Comparison of ENCODE assay signal across 9 cellular contexts in the genomic region with DNA sequence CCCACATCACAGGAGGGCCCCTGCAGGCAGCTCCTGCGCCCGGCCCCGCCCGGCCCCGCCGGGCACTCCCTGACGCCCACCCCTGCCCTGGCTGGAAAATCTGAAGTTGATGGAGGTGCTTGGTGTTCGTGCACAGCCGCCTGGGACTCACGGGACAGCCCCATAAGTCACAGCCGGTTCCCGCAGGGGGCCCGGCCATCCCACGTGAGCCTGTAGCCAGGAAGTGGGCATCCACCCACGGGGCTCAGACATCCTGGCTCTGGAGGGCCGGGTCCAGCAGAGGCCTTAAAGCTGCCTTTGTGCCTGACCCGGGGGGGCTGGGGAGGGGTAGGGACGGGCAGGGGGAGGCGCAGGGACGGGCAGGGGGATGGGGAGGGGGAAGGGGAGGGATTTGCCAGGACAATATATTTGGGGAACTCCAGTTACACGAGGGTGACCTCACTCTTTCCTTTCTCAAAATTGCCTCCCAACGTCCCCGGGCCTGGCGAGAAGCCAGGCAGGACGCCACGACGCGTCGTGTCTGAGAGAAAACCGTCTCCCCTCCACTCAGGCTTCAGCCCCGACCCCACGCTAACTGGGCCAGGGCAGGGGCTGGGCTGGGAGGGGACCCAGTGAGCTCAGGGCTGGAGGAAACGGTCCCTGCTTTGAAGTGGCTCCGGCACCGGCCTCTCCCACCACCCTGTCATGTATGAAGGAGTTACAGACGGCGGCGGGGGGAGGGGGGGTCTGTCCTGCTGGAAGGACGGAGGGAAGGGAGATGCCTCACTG.
DNase-seq lines count a peak whose midpoint lies in the region; ATAC-seq and TF ChIP-seq lines count a peak whose summit lies in the region.
"Had no signal": no experiment of that assay in that cellular context is flagged by ENCODE, and none has a peak within 500 bp of the region (broad histone marks: within the 10 kb centered on the region; RNA-seq: fewer than 3 reads in every experiment).

No MANE protein-coding gene starts in this region.

- POLR2A ChIA-PET in OCI-LY7 (lab: Charles Lee), result no interaction called here

- H3K4me3 Mint-ChIP-seq in activated naive CD4-positive, alpha-beta T cell treated with anti-CD3 and anti-CD28 coated beads, Interleukin-2, amount 50 U/mL, for 24 hours, result peak overlapping the region; percentile 55

- ATAC-seq in Right ventricle myocardium superior (ENCODE audit: poor library complexity) (peak; percentile 15), HG03378 (IDR thresholded peaks at IDR 0.05; ENCODE audit: unreplicated experiment) (no peak)
- ATAC-seq: A549 had no signal

- intact Hi-C loops in Right ventricle myocardium superior (cut with DNase I), result no loop called here
- intact Hi-C loops in cardiac septum (cut with DNase I), result no loop called here
- intact Hi-C loops in OCI-LY7 (cut with micrococcal nuclease; ENCODE audit: unreplicated experiment), result no loop called here

- peak overlapping the region; percentile 43 for H3K9ac ChIP-seq in mesenchymal stem cell (ENCODE audit: low read length)

- peak overlapping the region; percentile 42 to 48 for H3K4ac ChIP-seq in mesenchymal stem cell (ENCODE audit: low read depth in 1 of 2, low read length in 2 of 2)

- H3K9me3 Mint-ChIP-seq in activated naive CD4-positive, alpha-beta T cell treated with anti-CD3 and anti-CD28 coated beads, Interleukin-2, amount 50 U/mL, for 24 hours, result peaks cover 4% of the 10 kb centered on the region

- H3K23ac ChIP-seq in mesenchymal stem cell (ENCODE audit: low read length in 2 of 2), result no peak overlapping the region

- H3K4me2 ChIP-seq in mesenchymal stem cell (ENCODE audit: low read length, poor library complexity, severe bottlenecking) (no peak overlapping the region), OCI-LY7 (ENCODE audit: low read length) (no peak overlapping the region)
- H3K4me2 ChIP-seq: A549 had no signal

- no peaks in the 10 kb centered on the region for H3K9me2 ChIP-seq in OCI-LY7 (ENCODE audit: insufficient read depth, low read length)

- no peak for TF ChIP-seq CTCF in OCI-LY7 (conservative IDR thresholded peaks at IDR 0.05; ENCODE audit: low read length)

- H3K79me1 ChIP-seq in mesenchymal stem cell (replicated peaks; ENCODE audit: low read length, poor library complexity, severe bottlenecking), result no peaks in the 10 kb centered on the region

- H3K9me3 ChIP-seq in SJCRH30 (replicated peaks) (no peaks in the 10 kb centered on the region), mesenchymal stem cell (ENCODE audit: control insufficient read depth, low read length) (no peaks in the 10 kb centered on the region), OCI-LY7 (ENCODE audit: low read length) (no peaks in the 10 kb centered on the region)
- H3K9me3 ChIP-seq: A549 had no signal

- H4K91ac ChIP-seq in mesenchymal stem cell (ENCODE audit: low read length), result peak overlapping the region; percentile 54

- H3K18ac ChIP-seq in mesenchymal stem cell (ENCODE audit: low read depth in 1 of 2, low read length in 2 of 2), result peak overlapping the region; percentile 7 to 38

- peaks cover 55% of the 10 kb centered on the region for H3K4me1 Mint-ChIP-seq in activated naive CD4-positive, alpha-beta T cell treated with anti-CD3 and anti-CD28 coated beads, Interleukin-2, amount 50 U/mL, for 24 hours

- no peak overlapping the region for H2BK120ac ChIP-seq in mesenchymal stem cell (ENCODE audit: low read depth, low read length)

- CTCF ChIA-PET in OCI-LY7 (lab: Charles Lee; ENCODE audit: unreplicated experiment), result no interaction called here

- no peak overlapping the region for H3K14ac ChIP-seq in mesenchymal stem cell (ENCODE audit: low read length in 2 of 2)

- BruUV-seq in OCI-LY7 (replicated peaks; lab: Mats Ljungman, UMichigan), result no TSS peak

- no peak overlapping the region for H2AFZ ChIP-seq in mesenchymal stem cell (ENCODE audit: low read depth, low read length)
- H2AFZ ChIP-seq in OCI-LY7 (ENCODE audit: low read length), result no peak overlapping the region

- H4K8ac ChIP-seq in mesenchymal stem cell (ENCODE audit: low read length), result peak overlapping the region; percentile 73

- peak overlapping the region in 1 of 2 experiments; percentile 26 for H2BK12ac ChIP-seq in mesenchymal stem cell (ENCODE audit: low read length in 2 of 2)

- no peaks in the 10 kb centered on the region for H3K79me2 ChIP-seq in OCI-LY7 (ENCODE audit: insufficient read depth, low read depth, low read length)

- H3K27me3 Mint-ChIP-seq in activated naive CD4-positive, alpha-beta T cell treated with anti-CD3 and anti-CD28 coated beads, Interleukin-2, amount 50 U/mL, for 24 hours, result no peaks in the 10 kb centered on the region

- no peaks in the 10 kb centered on the region for H3K36me3 ChIP-seq in SJCRH30
- H3K36me3 ChIP-seq in mesenchymal stem cell (ENCODE audit: control insufficient read depth in 1 of 2, insufficient read depth in 2 of 2, low read depth in 1 of 2, low read length in 2 of 2), result peaks cover 0 to 5% of the 10 kb centered on the region in 2 experiments
- H3K36me3 ChIP-seq in OCI-LY7 (ENCODE audit: insufficient read depth, low read length), result no peaks in the 10 kb centered on the region

- H3K4me1 ChIP-seq in SJCRH30, result no peaks in the 10 kb centered on the region
- peaks cover 34% of the 10 kb centered on the region for H3K4me1 ChIP-seq in mesenchymal stem cell (ENCODE audit: control insufficient read depth, insufficient read depth, low read depth, low read length)
- no peaks in the 10 kb centered on the region for H3K4me1 ChIP-seq in OCI-LY7 (ENCODE audit: insufficient read depth, low read length, poor library complexity, severe bottlenecking)
- H3K4me1 ChIP-seq: A549 had no signal

- no peaks in the 10 kb centered on the region for H3K27me3 ChIP-seq in SJCRH30
- no peaks in the 10 kb centered on the region for H3K27me3 ChIP-seq in mesenchymal stem cell (ENCODE audit: control insufficient read depth in 1 of 2, insufficient read depth in 1 of 2, low read length in 2 of 2)

- H3K36me3 Mint-ChIP-seq in activated naive CD4-positive, alpha-beta T cell treated with anti-CD3 and anti-CD28 coated beads, Interleukin-2, amount 50 U/mL, for 24 hours, result peaks cover 27% of the 10 kb centered on the region

- H4K20me1 ChIP-seq in OCI-LY7 (ENCODE audit: insufficient read depth, low read length), result no peaks in the 10 kb centered on the region

- peak overlapping the region; percentile 97 for H3K27ac Mint-ChIP-seq in activated naive CD4-positive, alpha-beta T cell treated with anti-CD3 and anti-CD28 coated beads, Interleukin-2, amount 50 U/mL, for 24 hours

- H3K4me3 ChIP-seq in SJCRH30, result peak overlapping the region; percentile 50
- H3K4me3 ChIP-seq in mesenchymal stem cell (ENCODE audit: insufficient read depth in 1 of 2, low read depth in 1 of 2, low read length in 2 of 2), result no peak overlapping the region
- no peak overlapping the region for H3K4me3 ChIP-seq in OCI-LY7 (ENCODE audit: low read depth, low read length, poor library complexity, severe bottlenecking)
- H3K4me3 ChIP-seq: A549 had no signal

- H3K27ac ChIP-seq in SJCRH30, result peak overlapping the region; percentile 60
- no peak overlapping the region for H3K27ac ChIP-seq in mesenchymal stem cell (ENCODE audit: low read length, poor library complexity, severe bottlenecking)
- H3K27ac ChIP-seq in OCI-LY7 (ENCODE audit: low read depth, low read length, poor library complexity, severe bottlenecking), result no peak overlapping the region
- H3K27ac ChIP-seq: A549 had no signal

- H2BK15ac ChIP-seq in mesenchymal stem cell (ENCODE audit: low read depth, poor library complexity, severe bottlenecking), result peak overlapping the region; percentile 96

- peak; percentile 62 for DNase-seq in Right ventricle myocardium superior
- no peak for DNase-seq in cardiac septum (ENCODE audit: low spot score)
- peak; percentile 45 to 52 for DNase-seq in SJCRH30
- DNase-seq in mesenchymal stem cell, result no peak
- peak; percentile 89 to 92 for DNase-seq in stimulated activated CD8-positive, alpha-beta memory T cell treated with anti-CD3 and anti-CD28 coated beads, Interleukin-7, amount 100 ng/mL, for 4 hours (ENCODE audit: low read depth in 2 of 2)
- DNase-seq in OCI-LY7 (ENCODE audit: low spot score), result no peak

- 75% methylated on average over 36 of the region's 39 CpGs for WGBS in mesenchymal stem cell

- H2BK5ac ChIP-seq in mesenchymal stem cell (ENCODE audit: low read depth, low read length, poor library complexity, severe bottlenecking), result no peak overlapping the region

- H2AK5ac ChIP-seq in mesenchymal stem cell (ENCODE audit: low read length, severe bottlenecking), result no peak overlapping the region

Comparison
In these comparisons a context has a peak if more than half of its experiments do, and no peak if none do; other contexts are left out.
1. DNase-seq: peak in Right ventricle myocardium superior (single experiment), SJCRH30 (2 of 2) and stimulated activated CD8-positive, alpha-beta memory T cell treated with anti-CD3 and anti-CD28 coated beads, Interleukin-7, amount 100 ng/mL, for 4 hours (2 of 2); none in cardiac septum (single experiment), mesenchymal stem cell (single experiment) and OCI-LY7 (single experiment).